In genomic region chr4:186108391-186108790, GRCh38 we compare ENCODE assay signal across 16 cellular contexts. TPM values are rescaled to one million over a fixed set of nuclear protein-coding genes. Genes with fewer than 3 reads are reported as not detected.
A peak's percentile ranks its signal among the peaks of the same experiment; 100 is the strongest.
DNase-seq lines count a peak whose midpoint lies in the region; ATAC-seq and TF ChIP-seq lines count a peak whose summit lies in the region.
"Had no signal": no experiment of that assay in that cellular context is flagged by ENCODE, and none has a peak within 500 bp of the region (broad histone marks: within the 10 kb centered on the region; RNA-seq: fewer than 3 reads in every experiment).

No MANE protein-coding gene starts in this region.

- H3K9me3 ChIP-seq in neural progenitor cell (ENCODE audit: low read depth) (no peaks in the 10 kb centered on the region), endodermal cell (ENCODE audit: control insufficient read depth, low read length) (no peaks in the 10 kb centered on the region)
- H3K9me3 ChIP-seq: Caco-2, HAP-1 had no signal

- POLR2A ChIA-PET in WTC11 (lab: Charles Lee): no interaction called here

- H4K20me1 ChIP-seq in GM23338 (replicated peaks; ENCODE audit: insufficient read depth) (no peaks in the 10 kb centered on the region), neural progenitor cell (ENCODE audit: low read depth) (no peaks in the 10 kb centered on the region)

- H3K9me3 Mint-ChIP-seq in GM23338: peaks cover 5% of the 10 kb centered on the region; the same call in 2 of the 3 replicates
- peaks cover 5% of the 10 kb centered on the region for H3K9me3 Mint-ChIP-seq in WTC11
- no peaks in the 10 kb centered on the region for H3K9me3 Mint-ChIP-seq in neural progenitor cell
- peaks cover 5% of the 10 kb centered on the region for H3K9me3 Mint-ChIP-seq in endodermal cell
- H3K9me3 Mint-ChIP-seq: CD4-positive, CD25-positive, alpha-beta regulatory T cell; CD8-positive, alpha-beta T cell had no signal

- H3K4me1 Mint-ChIP-seq in GM23338 (peaks cover 23% of the 10 kb centered on the region), WTC11 (peaks cover 36% of the 10 kb centered on the region), neural progenitor cell (peaks cover 30% of the 10 kb centered on the region), endodermal cell (peaks cover 10% of the 10 kb centered on the region)

- DNase-seq in GM23338 (ENCODE audit: low spot score) (no peak), H7 (peak; percentile 56), WTC11 (ENCODE audit: low spot score) (no peak), neural progenitor cell (ENCODE audit: low spot score) (peak; percentile 67), endodermal cell (no peak), CD1c-positive myeloid dendritic cell (ENCODE audit: extremely low spot score) (no peak), GM10266 (ENCODE audit: extremely low spot score) (no peak)
- DNase-seq: C1 segment of cervical spinal cord; Caco-2; CD4-positive, CD25-positive, alpha-beta regulatory T cell; CD8-positive, alpha-beta T cell; DMS153; DND-41; GOT3 had no signal

- CTCF ChIA-PET in WTC11 (lab: Charles Lee): interaction anchor here (0.6 to 1.2 kb wide), 3 partner anchors 9 to 28 kb away, joined by 3 to 6 read pairs (median 3); no protein-coding TSS in a partner anchor

- H3K36me3 Mint-ChIP-seq in GM23338 (ENCODE audit: low read depth): peaks cover 5% of the 10 kb centered on the region; the same call in 2 of the 3 replicates
- H3K36me3 Mint-ChIP-seq in WTC11: peaks cover 5% of the 10 kb centered on the region; the same call in 1 of the 2 replicates
- H3K36me3 Mint-ChIP-seq in neural progenitor cell: no peaks in the 10 kb centered on the region
- H3K36me3 Mint-ChIP-seq in endodermal cell (ENCODE audit: low read depth): no peaks in the 10 kb centered on the region
- H3K36me3 Mint-ChIP-seq: CD4-positive, CD25-positive, alpha-beta regulatory T cell had no signal

- 59 to 87% methylated on average over 3 of the region's 3 CpGs for WGBS in endodermal cell (ENCODE audit: insufficient coverage in 1 of 2, insufficient read length in 1 of 2), 2 experiments

- peaks cover 28% of the 10 kb centered on the region for H3K27me3 Mint-ChIP-seq in GM23338 (ENCODE audit: insufficient read depth, low read depth, poor library complexity)
- peaks cover 24% of the 10 kb centered on the region for H3K27me3 Mint-ChIP-seq in WTC11 (ENCODE audit: low read depth)
- peaks cover 19% of the 10 kb centered on the region for H3K27me3 Mint-ChIP-seq in neural progenitor cell (ENCODE audit: insufficient read depth, low read depth)
- H3K27me3 Mint-ChIP-seq in endodermal cell (ENCODE audit: insufficient read depth): peaks cover 24% of the 10 kb centered on the region

- H3K9me2 ChIP-seq in GM23338 (ENCODE audit: insufficient read depth): no peaks in the 10 kb centered on the region

- TF ChIP-seq CTCF in GM23338 (conservative IDR thresholded peaks at IDR 0.05; ENCODE audit: low read depth in 2 of 2) (no peak), WTC11 (IDR thresholded peaks at IDR 0.05) (no peak), neural progenitor cell (IDR thresholded peaks at IDR 0.05) (no peak), endodermal cell (conservative IDR thresholded peaks at IDR 0.05) (no peak), GM10266 (IDR thresholded peaks at IDR 0.05; ENCODE audit: control insufficient read depth, insufficient read depth, low read depth, missing control alignments) (no peak)

- H3F3A ChIP-seq in GM23338 (replicated peaks; ENCODE audit: low read depth): peaks cover 7% of the 10 kb centered on the region; the same call in 1 of the 2 replicates
- H3F3A ChIP-seq in neural progenitor cell (ENCODE audit: low read depth): peaks cover 26% of the 10 kb centered on the region

- no peak overlapping the region for H3K27ac Mint-ChIP-seq in GM23338
- H3K27ac Mint-ChIP-seq in WTC11: peak overlapping the region; percentile 51; the same call in 1 of the 2 replicates
- H3K27ac Mint-ChIP-seq in neural progenitor cell: no peak overlapping the region
- no peak overlapping the region for H3K27ac Mint-ChIP-seq in endodermal cell
- H3K27ac Mint-ChIP-seq: CD4-positive, CD25-positive, alpha-beta regulatory T cell; CD8-positive, alpha-beta T cell had no signal

- H3K4me1 ChIP-seq in GM23338 (ENCODE audit: insufficient read depth) (peaks cover 16% of the 10 kb centered on the region), neural progenitor cell (peaks cover 8% of the 10 kb centered on the region), endodermal cell (ENCODE audit: control insufficient read depth, insufficient read depth, low read length) (no peaks in the 10 kb centered on the region)

- ATAC-seq in GM23338: no peak
- ATAC-seq in WTC11: no peak
- ATAC-seq: CD8-positive, alpha-beta T cell; GM12878 had no signal

- H3K79me2 ChIP-seq in GM23338 (replicated peaks; ENCODE audit: insufficient read depth) (0 out of 2 replicates have a peak, but pooled peaks cover 9% of the 10 kb centered on the region), neural progenitor cell (ENCODE audit: low read depth) (no peaks in the 10 kb centered on the region)

- H3K36me3 ChIP-seq in GM23338 (ENCODE audit: insufficient read depth) (no peaks in the 10 kb centered on the region), H7 (replicated peaks; ENCODE audit: control insufficient read depth, insufficient read depth, low read length) (no peaks in the 10 kb centered on the region), neural progenitor cell (no peaks in the 10 kb centered on the region), endodermal cell (ENCODE audit: control insufficient read depth, insufficient read depth, low read length) (no peaks in the 10 kb centered on the region)
- H3K36me3 ChIP-seq: HAP-1 had no signal

- H3K9ac ChIP-seq in neural progenitor cell (no peak overlapping the region), endodermal cell (ENCODE audit: extremely low read depth, low read length, poor library complexity, severe bottlenecking) (no peak overlapping the region)

- no peak overlapping the region for H3K4me3 ChIP-seq in GM23338
- no peak overlapping the region for H3K4me3 ChIP-seq in H7 (ENCODE audit: insufficient read depth, low read depth, low read length)
- H3K4me3 ChIP-seq in neural progenitor cell: no peak overlapping the region
- no peak overlapping the region for H3K4me3 ChIP-seq in endodermal cell (ENCODE audit: low read length)
- H3K4me3 ChIP-seq: GM12878, HAP-1 had no signal

- H3K27ac ChIP-seq in GM23338 (ENCODE audit: low read depth) (peak overlapping the region; percentile 8; the same call in 1 of the 2 replicates), neural progenitor cell (no peak overlapping the region), endodermal cell (ENCODE audit: low read depth, low read length) (no peak overlapping the region)

- H3K4me3 Mint-ChIP-seq in GM23338 (no peak overlapping the region), WTC11 (no peak overlapping the region), neural progenitor cell (no peak overlapping the region), endodermal cell (no peak overlapping the region)
- H3K4me3 Mint-ChIP-seq: CD4-positive, CD25-positive, alpha-beta regulatory T cell; CD8-positive, alpha-beta T cell had no signal

- H3K27me3 ChIP-seq in GM23338 (ENCODE audit: insufficient read depth): peaks cover 28% of the 10 kb centered on the region
- H3K27me3 ChIP-seq in H7 (ENCODE audit: control insufficient read depth, insufficient read depth, low read length): peaks cover 20% of the 10 kb centered on the region
- peaks cover 29% of the 10 kb centered on the region for H3K27me3 ChIP-seq in neural progenitor cell
- peaks cover 28% of the 10 kb centered on the region for H3K27me3 ChIP-seq in endodermal cell (ENCODE audit: control insufficient read depth, insufficient read depth, low read length, poor library complexity, severe bottlenecking)

- no peak overlapping the region for H2AFZ ChIP-seq in GM23338
- no peak overlapping the region for H2AFZ ChIP-seq in neural progenitor cell (replicated peaks)

- H3K4me2 ChIP-seq in GM23338 (peak overlapping the region; percentile 59), neural progenitor cell (peak overlapping the region; percentile 11)

TF ChIP-seq in GM23338, 12 proteins besides CTCF, POLR2A, EP300 and RAD21 (continues in another document):
- TF ChIP-seq, protein P1, sequence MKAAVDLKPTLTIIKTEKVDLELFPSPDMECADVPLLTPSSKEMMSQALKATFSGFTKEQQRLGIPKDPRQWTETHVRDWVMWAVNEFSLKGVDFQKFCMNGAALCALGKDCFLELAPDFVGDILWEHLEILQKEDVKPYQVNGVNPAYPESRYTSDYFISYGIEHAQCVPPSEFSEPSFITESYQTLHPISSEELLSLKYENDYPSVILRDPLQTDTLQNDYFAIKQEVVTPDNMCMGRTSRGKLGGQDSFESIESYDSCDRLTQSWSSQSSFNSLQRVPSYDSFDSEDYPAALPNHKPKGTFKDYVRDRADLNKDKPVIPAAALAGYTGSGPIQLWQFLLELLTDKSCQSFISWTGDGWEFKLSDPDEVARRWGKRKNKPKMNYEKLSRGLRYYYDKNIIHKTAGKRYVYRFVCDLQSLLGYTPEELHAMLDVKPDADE (IDR thresholded peaks at IDR 0.05): no peak
- TF ChIP-seq NANOG (IDR thresholded peaks at IDR 0.05; ENCODE audit: borderline replicate concordance): no peak

TF ChIP-seq in WTC11, 78 proteins besides CTCF, POLR2A, EP300 and RAD21 (continues in another document):
- TF ChIP-seq, protein P2, sequence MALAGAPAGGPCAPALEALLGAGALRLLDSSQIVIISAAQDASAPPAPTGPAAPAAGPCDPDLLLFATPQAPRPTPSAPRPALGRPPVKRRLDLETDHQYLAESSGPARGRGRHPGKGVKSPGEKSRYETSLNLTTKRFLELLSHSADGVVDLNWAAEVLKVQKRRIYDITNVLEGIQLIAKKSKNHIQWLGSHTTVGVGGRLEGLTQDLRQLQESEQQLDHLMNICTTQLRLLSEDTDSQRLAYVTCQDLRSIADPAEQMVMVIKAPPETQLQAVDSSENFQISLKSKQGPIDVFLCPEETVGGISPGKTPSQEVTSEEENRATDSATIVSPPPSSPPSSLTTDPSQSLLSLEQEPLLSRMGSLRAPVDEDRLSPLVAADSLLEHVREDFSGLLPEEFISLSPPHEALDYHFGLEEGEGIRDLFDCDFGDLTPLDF (CRISPR knock-in tag; IDR thresholded peaks at IDR 0.05): no peak
- TF ChIP-seq RORB (CRISPR knock-in tag; IDR thresholded peaks at IDR 0.05): no peak

RNA-seq across cellular contexts. Expression of gene FAM149A, which starts 3.9 kb away (rescaled TPM):
- 13.3 and 22.5 TPM in 2 replicates for total RNA-seq in GM23338 (2014; rRNA removed; shearing (Covaris generic))
- polyA plus RNA-seq in GM23338 (2016; fragmentation: Nextera tagmentation; extraction: Ambion mirVana): 10.8 and 11.6 TPM in 2 replicates
- total RNA-seq in H7 (2014; rRNA removed; shearing (Covaris generic)): 13.9 and 19.2 TPM in 2 replicates
- 11.3 to 14.6 TPM (median 12.0 TPM) in 3 replicates for total RNA-seq in WTC11 (2021)
- total RNA-seq in neural progenitor cell (ENCODE audit: low replicate concordance): 4.6 and 10.4 TPM in 2 replicates
- 1 to 10 TPM; 2.4 to 3.3 TPM for total RNA-seq in endodermal cell
- 6.7 TPM for polyA plus RNA-seq in endodermal cell (2013, experiment 1 of 2)
- 5.4 TPM for polyA plus RNA-seq in endodermal cell (2013, experiment 2 of 2)

RNA-seq across cellular contexts. Expression of gene TLR3, which starts 39.4 kb away (rescaled TPM):
- total RNA-seq in GM23338 (2014; rRNA removed; shearing (Covaris generic)): 0.27 and 0.38 TPM in 2 replicates
- polyA plus RNA-seq in GM23338 (2016; fragmentation: Nextera tagmentation; extraction: Ambion mirVana): 0.32 and 0.33 TPM in 2 replicates
- 1.0 and 1.8 TPM in 2 replicates for total RNA-seq in H7 (2014; rRNA removed; shearing (Covaris generic))
- total RNA-seq in WTC11 (2021) (1.4 to 1.8 TPM (median 1.5 TPM) in 3 replicates), neural progenitor cell (ENCODE audit: low replicate concordance) (0.62 and 0.92 TPM in 2 replicates), endodermal cell (under 1 TPM in 1 of 2 donors, not detected in 1; 0.26 TPM)
- 0.43 TPM for polyA plus RNA-seq in endodermal cell (2013, experiment 1 of 2)
- not detected for polyA plus RNA-seq in endodermal cell (2013, experiment 2 of 2)

Comparison
In these comparisons a context has a peak if more than half of its experiments do, and no peak if none do; other contexts are left out.
1. DNase-seq: peak in H7 (single experiment) and neural progenitor cell (single experiment); none in GM23338 (single experiment), WTC11 (single experiment), endodermal cell (single experiment), CD1c-positive myeloid dendritic cell (single experiment) and GM10266 (single experiment).